Comparison of ENCODE assay signal across 19 cellular contexts in the genomic region with DNA sequence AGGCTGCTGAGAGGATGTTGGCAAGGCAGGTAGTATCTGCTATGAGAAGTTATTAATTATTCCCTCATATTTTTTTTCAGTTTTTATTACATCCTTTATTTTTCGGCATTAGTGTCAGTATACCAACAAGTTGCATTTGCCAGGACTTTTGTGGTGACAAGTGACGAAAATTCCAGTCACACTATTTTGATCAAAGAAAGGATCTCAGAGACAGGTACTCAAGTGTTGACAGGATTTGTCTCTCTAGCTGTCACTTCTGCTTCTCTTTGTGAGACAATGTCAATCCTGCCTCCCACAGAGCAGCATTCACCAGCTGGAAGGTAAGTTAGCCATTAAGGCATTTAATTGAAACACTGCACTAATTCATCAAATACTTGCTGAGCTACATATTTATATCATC. TPM values are rescaled to one million over a fixed set of nuclear protein-coding genes. Genes with fewer than 3 reads are reported as not detected.
"Had no signal": no experiment of that assay in that cellular context is flagged by ENCODE, and none has a peak within 500 bp of the region (broad histone marks: within the 10 kb centered on the region; RNA-seq: fewer than 3 reads in every experiment).

No MANE protein-coding gene starts in this region.

- H3K4me1 ChIP-seq: adrenal gland, tibial artery, vagina had no signal

- H3K27me3 ChIP-seq: adrenal gland, heart right ventricle, tibial artery, vagina had no signal

- H3K9me3 Mint-ChIP-seq: activated B cell treated with CpG ODN at 0.5 μM for 24 hours; central memory CD8-positive, alpha-beta T cell had no signal

- H3K27ac Mint-ChIP-seq: activated B cell treated with CpG ODN at 0.5 μM for 24 hours; activated T-helper 2 cell treated with anti-CD3 and anti-CD28 coated beads, Interferon-gamma antibody, Interleukin-2, Interleukin-4, amounts not matched to agents 10 μg/mL and 5 μg/mL and 100 μg/mL, durations not matched to agents 14 hours and 24 hours and 36 hours; nephron progenitor cell had no signal

- ATAC-seq: heart right ventricle, mucosa of descending colon, sciatic nerve had no signal

- H3K27ac ChIP-seq: adrenal gland, heart right ventricle, tibial artery, vagina had no signal

- H3K36me3 ChIP-seq: adrenal gland, heart right ventricle, tibial artery, vagina had no signal

- H3K9me3 ChIP-seq: adrenal gland, heart right ventricle, mucosa of descending colon, tibial artery, vagina had no signal

- H3K4me3 Mint-ChIP-seq: activated B cell treated with CpG ODN at 0.5 μM for 24 hours; central memory CD8-positive, alpha-beta T cell; nephron progenitor cell had no signal

- H3K27me3 Mint-ChIP-seq: activated B cell treated with CpG ODN at 0.5 μM for 24 hours; central memory CD8-positive, alpha-beta T cell had no signal

- DNase-seq: activated B cell treated with CpG ODN at 0.5 μM for 24 hours; adrenal gland; cortex of kidney; effector CD8-positive, alpha-beta T cell; heart right ventricle; mucosa of descending colon; nephron progenitor cell; stimulated activated CD4-positive, alpha-beta T cell treated with anti-CD3 and anti-CD28 coated beads, Interleukin-2, amount 100 ng/mL, for 48 hours; stimulated activated CD8-positive, alpha-beta memory T cell treated with anti-CD3 and anti-CD28 coated beads, Interleukin-4, amount 100 ng/mL, for 48 hours; tibial artery had no signal

- H3K4me3 ChIP-seq: adrenal gland, heart right ventricle, mucosa of descending colon, tibial artery, vagina had no signal

RNA-seq across cellular contexts. Expression of a gene that starts 18.0 kb away (rescaled TPM):
- total RNA-seq: activated B cell treated with CpG ODN at 0.5 μM for 24 hours, fibroblast of lung, frontal cortex, lung microvascular endothelial cell, mucosa of descending colon, osteocyte, pulmonary artery endothelial cell, vagina had no signal
- polyA plus RNA-seq: fibroblast of lung, heart right ventricle had no signal

RNA-seq across cellular contexts. Expression of a gene that starts 48.0 kb away (rescaled TPM):
- total RNA-seq: activated B cell treated with CpG ODN at 0.5 μM for 24 hours, adrenal gland, fibroblast of lung, frontal cortex, heart right ventricle, lung microvascular endothelial cell, mucosa of descending colon, osteocyte, pulmonary artery endothelial cell, sciatic nerve, vagina had no signal
- polyA plus RNA-seq: adrenal gland, fibroblast of lung, heart right ventricle had no signal
